ENCODE assay signal across 17 cellular contexts in the genomic region with DNA sequence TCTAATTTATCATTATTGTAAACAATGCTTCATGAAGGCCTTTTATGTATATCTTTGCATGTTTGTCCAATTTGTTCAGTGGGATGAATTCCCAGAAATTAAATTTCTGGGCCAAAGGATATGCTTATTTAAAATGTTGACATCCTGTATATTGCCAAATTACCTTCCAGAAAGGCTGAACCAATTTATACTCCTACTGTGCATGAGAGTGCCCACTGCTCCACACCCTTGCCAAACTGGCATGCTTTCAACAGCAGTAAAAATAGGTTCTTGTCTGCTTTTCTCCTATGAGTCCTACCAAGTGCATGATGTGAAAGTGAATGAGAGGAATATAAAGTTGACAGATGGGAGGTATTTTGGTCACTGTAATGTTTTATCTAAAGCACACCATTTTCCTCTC.
DNase-seq lines count a peak whose midpoint lies in the region; ATAC-seq and TF ChIP-seq lines count a peak whose summit lies in the region.
"Had no signal": no experiment of that assay in that cellular context is flagged by ENCODE, and none has a peak within 500 bp of the region (broad histone marks: within the 10 kb centered on the region; RNA-seq: fewer than 3 reads in every experiment).

No MANE protein-coding gene starts in this region.

- H3K9ac ChIP-seq in adipocyte (ENCODE audit: low read length) = no peak overlapping the region
- H3K9ac ChIP-seq: BLaER1 treated with 17β-estradiol and CSF1 and Interleukin-3, amounts not matched to agents 10 nM and 100 nM had no signal

- no peaks in the 10 kb centered on the region for H3K79me2 ChIP-seq in osteoblast (ENCODE audit: insufficient read depth, low read length)

- H3K36me3 ChIP-seq in adipocyte (ENCODE audit: control insufficient read depth, insufficient read depth, low read length, severe bottlenecking) (no peaks in the 10 kb centered on the region), osteoblast (ENCODE audit: insufficient read depth, low read length) (no peaks in the 10 kb centered on the region)
- H3K36me3 ChIP-seq: BLaER1 treated with 17β-estradiol and CSF1 and Interleukin-3, amounts not matched to agents 10 nM and 100 nM had no signal

- H3K4me2 ChIP-seq in osteoblast (ENCODE audit: insufficient read depth, low read length) = no peak overlapping the region
- H3K4me2 ChIP-seq: BLaER1 treated with 17β-estradiol and CSF1 and Interleukin-3, amounts not matched to agents 10 nM and 100 nM had no signal

- no peak overlapping the region for H2AFZ ChIP-seq in osteoblast (ENCODE audit: low read length)

- peaks cover 2% of the 10 kb centered on the region for H3K4me1 ChIP-seq in adipocyte (ENCODE audit: control insufficient read depth, insufficient read depth, low read length)
- peaks cover 44% of the 10 kb centered on the region for H3K4me1 ChIP-seq in osteoblast (ENCODE audit: insufficient read depth, low read length)

- H3K9me3 ChIP-seq in adipocyte (ENCODE audit: control insufficient read depth, low read length) (no peaks in the 10 kb centered on the region), osteoblast (ENCODE audit: low read depth, low read length) (no peaks in the 10 kb centered on the region)

- DNase-seq in DMS79 treated with DMSO at 0.1 percent for 48 hours (lab: John Stamatoyannopoulos, UW) (peak; percentile 3), DMS79 (lab: John Stamatoyannopoulos, UW) (no peak), NCI-H446 treated with DMSO at 0.1 percent for 48 hours (lab: John Stamatoyannopoulos, UW) (peak; percentile 94), adipocyte (ENCODE audit: low read depth) (peak; percentile 38), osteoblast (ENCODE audit: insufficient read length, low spot score, missing footprints) (no peak), occipital lobe (lab: John Stamatoyannopoulos, UW) (no peak)
- DNase-seq: 8988T, DMS153, NCI-H1105, NCI-H1930, NCI-H524 treated with DMSO at 0.1 percent for 48 hours, SHP77 had no signal

- ATAC-seq in HG03097 (IDR thresholded peaks at IDR 0.05; ENCODE audit: low FRiP score, unreplicated experiment) = no peak
- no peak for ATAC-seq in HG03469 (IDR thresholded peaks at IDR 0.05; ENCODE audit: unreplicated experiment)
- ATAC-seq: HCT116, SK-N-SH treated with all-trans-retinoic acid at 6 μM for 48 hours had no signal

- no peak for TF ChIP-seq CTCF in osteoblast (IDR thresholded peaks at IDR 0.05; ENCODE audit: extremely low read depth, low read depth, low read length)

- H3K27me3 ChIP-seq in adipocyte (replicated peaks; ENCODE audit: control insufficient read depth, insufficient read depth, low read length) (no peaks in the 10 kb centered on the region), osteoblast (ENCODE audit: insufficient read depth, low read length) (no peaks in the 10 kb centered on the region)
- H3K27me3 ChIP-seq: BLaER1 treated with 17β-estradiol and CSF1 and Interleukin-3, amounts not matched to agents 10 nM and 100 nM had no signal

- no peaks in the 10 kb centered on the region for H4K20me1 ChIP-seq in osteoblast (ENCODE audit: insufficient read depth, low read length)
- H4K20me1 ChIP-seq: BLaER1 treated with 17β-estradiol and CSF1 and Interleukin-3, amounts not matched to agents 10 nM and 100 nM had no signal

- H3K4me3 ChIP-seq in adipocyte (ENCODE audit: low read length) (no peak overlapping the region), osteoblast (ENCODE audit: insufficient read depth, low read length) (no peak overlapping the region)
- H3K4me3 ChIP-seq: BLaER1 treated with 17β-estradiol and CSF1 and Interleukin-3, amounts not matched to agents 10 nM and 100 nM had no signal

- peak overlapping the region; percentile 60 for H3K27ac ChIP-seq in osteoblast (ENCODE audit: low read depth, low read length)
- H3K27ac ChIP-seq: BLaER1 treated with 17β-estradiol and CSF1 and Interleukin-3, amounts not matched to agents 10 nM and 100 nM had no signal

Comparison
In these comparisons a context has a peak if more than half of its experiments do, and no peak if none do; other contexts are left out.
1. DNase-seq: peak in DMS79 treated with DMSO at 0.1 percent for 48 hours (single experiment), NCI-H446 treated with DMSO at 0.1 percent for 48 hours (single experiment) and adipocyte (single experiment); none in DMS79 (single experiment), osteoblast (single experiment) and occipital lobe (single experiment).